8 cellular contexts compared by ENCODE assay signal in the genomic region with DNA sequence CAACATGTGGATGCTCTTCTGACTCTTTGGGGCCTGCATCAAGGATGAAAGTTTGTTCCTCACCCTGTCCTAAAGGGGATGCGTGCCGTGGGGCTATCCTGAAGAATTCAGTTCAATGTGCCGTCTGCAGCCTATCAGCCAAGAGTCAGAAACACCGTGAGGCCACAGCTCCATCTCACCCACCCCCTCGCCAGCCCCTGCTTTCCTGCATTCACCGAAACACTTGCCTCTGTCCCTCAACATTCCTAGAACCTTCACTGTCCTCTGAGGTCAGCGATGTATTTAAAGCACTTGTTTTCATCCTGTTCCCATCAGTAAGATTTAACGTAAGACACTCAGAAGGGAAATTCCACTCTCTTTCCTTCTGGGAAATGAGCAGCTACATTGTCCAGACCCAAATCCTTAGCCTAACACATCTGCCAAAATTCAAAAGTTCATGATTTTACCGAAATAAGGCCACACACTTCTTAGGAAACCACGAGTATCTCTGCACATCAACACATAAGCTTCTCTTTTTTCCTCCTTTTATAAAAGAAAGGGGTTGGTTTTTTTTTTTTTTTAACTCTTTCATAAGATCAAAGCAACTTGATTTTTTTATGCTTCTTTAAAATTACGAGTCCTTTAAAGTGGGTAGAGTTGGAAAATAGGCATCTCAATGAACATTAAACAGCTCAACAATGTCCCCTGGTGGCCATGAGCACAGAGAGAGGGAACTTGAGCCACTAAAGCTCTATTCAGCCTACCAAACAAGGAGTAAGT.
DNase-seq lines count a peak whose midpoint lies in the region; ATAC-seq and TF ChIP-seq lines count a peak whose summit lies in the region.

No MANE protein-coding gene starts in this region.

- H3K4me1 ChIP-seq in foreskin keratinocyte (no peaks in the 10 kb centered on the region), ovary (ENCODE audit: insufficient read depth) (no peaks in the 10 kb centered on the region), thyroid gland (peaks cover 0 to 12% of the 10 kb centered on the region in 2 donors)

- ATAC-seq in foreskin keratinocyte, result peak; percentile 43
- ATAC-seq in HG02970 (IDR thresholded peaks at IDR 0.05; ENCODE audit: low FRiP score, unreplicated experiment), result no peak

- WGBS in ovary, 3 donors, result 32 to 48% (median 34%) methylated on average over 11 of the region's 11 CpGs
- 52 to 60% methylated on average over 11 of the region's 11 CpGs for WGBS in thyroid gland, 2 donors

- CTCF ChIA-PET in GM10248 (lab: Yijun Ruan, JAX), result interaction anchor here (0.7 to 5.7 kb wide), 60 partner anchors 10 to 443 kb away, joined by 3 to 66 read pairs (median 5); a partner anchor contains a TSS

- TF ChIP-seq POLR2A in ovary (IDR thresholded peaks at IDR 0.05), result no peak
- no peak for TF ChIP-seq POLR2A in thyroid gland (IDR thresholded peaks at IDR 0.05)

- TF ChIP-seq CTCF in GM10248 (IDR thresholded peaks at IDR 0.05; ENCODE audit: control extremely low read depth, extremely low read depth, low read depth, missing control alignments) (peak; percentile 87), HL-60 (IDR thresholded peaks at IDR 0.05; ENCODE audit: insufficient read depth, low read length) (peak; percentile 87), foreskin keratinocyte (conservative IDR thresholded peaks at IDR 0.05) (peak; percentile 98), ovary (IDR thresholded peaks at IDR 0.05) (peak; percentile 52 to 91 (median 84)), thyroid gland (IDR thresholded peaks at IDR 0.05) (peak; percentile 74 to 95 (median 87))

- POLR2A ChIA-PET in GM10248 (lab: Yijun Ruan, JAX), result interaction anchor here (0.5 to 1.8 kb wide), 3 partner anchors 41 to 178 kb away, joined by 5 to 9 read pairs (median 9); no protein-coding TSS in a partner anchor

- no peak overlapping the region for H3K4me3 ChIP-seq in HL-60 (replicated peaks; ENCODE audit: insufficient read depth, low read length)
- H3K4me3 ChIP-seq in ovary, result no peak overlapping the region
- no peak overlapping the region for H3K4me3 ChIP-seq in thyroid gland (replicated peaks in 1 of 3)

- H3K27me3 ChIP-seq in HL-60 (ENCODE audit: insufficient read depth, poor library complexity, severe bottlenecking), result no peaks in the 10 kb centered on the region
- no peaks in the 10 kb centered on the region for H3K27me3 ChIP-seq in foreskin keratinocyte
- H3K27me3 ChIP-seq in ovary, result no peaks in the 10 kb centered on the region
- H3K27me3 ChIP-seq in thyroid gland, result no peaks in the 10 kb centered on the region

- no peak overlapping the region for H3K27ac ChIP-seq in HL-60 (replicated peaks)
- H3K27ac ChIP-seq in foreskin keratinocyte, result peak overlapping the region; percentile 46
- peak overlapping the region in 1 of 2 donors; percentile 34 for H3K27ac ChIP-seq in ovary
- peak overlapping the region in 2 of 3 donors; percentile 41 to 59 for H3K27ac ChIP-seq in thyroid gland

- intact Hi-C loops in ovary (cut with DNase I) (loop anchor here (5.0 to 10.0 kb wide), 3 partner anchors 177 to 480 kb away; a partner anchor contains a TSS), thyroid gland (cut with DNase I) (loop anchor here (5.0 to 10.0 kb wide), 3 partner anchors 177 to 480 kb away; a partner anchor contains a TSS)

- no peaks in the 10 kb centered on the region for H3K36me3 ChIP-seq in ovary
- no peaks in the 10 kb centered on the region for H3K36me3 ChIP-seq in thyroid gland

- DNase-seq in GM10248 (ENCODE audit: extremely low spot score) (peak; percentile 45), HL-60 (ENCODE audit: low read depth in 1 of 2, low spot score in 1 of 2) (peak; percentile 32 to 60), RPMI7951 (ENCODE audit: low read depth) (peak; percentile 79), foreskin keratinocyte (peak in 1 of 2 donors; percentile 69), ovary (peak; percentile 45 to 73 (median 56)), thyroid gland (peak; percentile 58 to 65)
- DNase-seq in activated T-helper 9 cell treated with anti-CD3 and anti-CD28 coated beads, Interleukin-2, amount 50 U/mL, for 16 hours (ENCODE audit: low read depth), result peak; percentile 48

- TF ChIP-seq EP300 in ovary (IDR thresholded peaks at IDR 0.05), result peak; percentile 92

- H3K9me3 ChIP-seq in ovary (no peaks in the 10 kb centered on the region), thyroid gland (no peaks in the 10 kb centered on the region)
